Comparison of ENCODE assay signal across 19 cellular contexts in genomic region chr20:62022575-62023139, GRCh38.
"Had no signal": no experiment of that assay in that cellular context is flagged by ENCODE, and none has a peak within 500 bp of the region (broad histone marks: within the 10 kb centered on the region; RNA-seq: fewer than 3 reads in every experiment).

No MANE protein-coding gene starts in this region.

- H3K9me3 Mint-ChIP-seq: activated CD4-positive, alpha-beta T cell treated with anti-CD3 and anti-CD28 coated beads, Interleukin-2, amount 10 ng/mL, durations not matched to agents 7 days and 5 days; activated naive CD4-positive, alpha-beta T cell treated with anti-CD3 and anti-CD28 coated beads for 36 hours; activated T-cell treated with anti-CD3 and anti-CD28 coated beads, Interleukin-2, amount 50 U/mL, for 24 hours; immature natural killer cell; mesothelial cell of epicardium; natural killer cell treated with Interleukin-12 subunit alpha and Interleukin-12 subunit beta and Interleukin-15 and Interleukin-18, amount 100 ng/mL, for 72 hours had no signal

- H3K4me3 Mint-ChIP-seq: activated CD4-positive, alpha-beta T cell treated with anti-CD3 and anti-CD28 coated beads, Interleukin-2, amount 10 ng/mL, durations not matched to agents 7 days and 5 days; activated CD8-positive, alpha-beta T cell treated with anti-CD3 and anti-CD28 coated beads, Interleukin-2, amount 10 ng/mL, durations not matched to agents 7 days and 5 days; activated naive CD4-positive, alpha-beta T cell treated with anti-CD3 and anti-CD28 coated beads for 36 hours; activated T-cell treated with anti-CD3 and anti-CD28 coated beads, Interleukin-2, amount 50 U/mL, for 24 hours; immature natural killer cell; mesothelial cell of epicardium; natural killer cell treated with Interleukin-12 subunit alpha and Interleukin-12 subunit beta and Interleukin-15 and Interleukin-18, amount 100 ng/mL, for 72 hours had no signal

- H3K27ac ChIP-seq: brain microvascular endothelial cell, colonic mucosa, tibial artery had no signal

- H3K27me3 ChIP-seq: brain microvascular endothelial cell, colonic mucosa, tibial artery had no signal

- H3K4me3 ChIP-seq: colonic mucosa, tibial artery had no signal

- H3K27me3 Mint-ChIP-seq: activated CD4-positive, alpha-beta T cell treated with anti-CD3 and anti-CD28 coated beads, Interleukin-2, amount 10 ng/mL, durations not matched to agents 7 days and 5 days; activated T-cell treated with anti-CD3 and anti-CD28 coated beads, Interleukin-2, amount 50 U/mL, for 24 hours; natural killer cell treated with Interleukin-12 subunit alpha and Interleukin-12 subunit beta and Interleukin-15 and Interleukin-18, amount 100 ng/mL, for 72 hours had no signal

- ATAC-seq: activated CD4-positive, CD25-positive, alpha-beta regulatory T cell treated with anti-CD3 and anti-CD28 coated beads, Interleukin-2, amount 50 U/mL, for 24 hours; activated CD8-positive, alpha-beta T cell treated with anti-CD3 and anti-CD28 coated beads, Interleukin-2, amount 10 ng/mL, durations not matched to agents 7 days and 5 days; natural killer cell treated with Interleukin-12 subunit alpha and Interleukin-12 subunit beta and Interleukin-15 and Interleukin-18, amount 100 ng/mL, for 72 hours; stimulated activated naive CD8-positive, alpha-beta T cell treated with anti-CD3 and anti-CD28 coated beads, Interleukin-15, Interleukin-2, amounts not matched to agents 100 U/mL and 50 U/mL, for 24 hours had no signal

- H3K4me1 ChIP-seq: colonic mucosa had no signal

- H3K36me3 Mint-ChIP-seq: immature natural killer cell; mesothelial cell of epicardium; natural killer cell treated with Interleukin-12 subunit alpha and Interleukin-12 subunit beta and Interleukin-15 and Interleukin-18, amount 100 ng/mL, for 72 hours had no signal

- DNase-seq: activated CD4-positive, alpha-beta T cell treated with anti-CD3 and anti-CD28 coated beads, Interleukin-2, amount 10 ng/mL, durations not matched to agents 7 days and 5 days; activated CD8-positive, alpha-beta T cell treated with anti-CD3 and anti-CD28 coated beads, Interleukin-2, amount 10 ng/mL, durations not matched to agents 7 days and 5 days; activated naive CD4-positive, alpha-beta T cell treated with anti-CD3 and anti-CD28 coated beads for 36 hours; activated T-cell treated with anti-CD3 and anti-CD28 coated beads, Interleukin-2, amount 50 U/mL, for 24 hours; brain microvascular endothelial cell; central memory CD4-positive, alpha-beta T cell; colonic mucosa; head of caudate nucleus; immature natural killer cell; nucleus accumbens; stimulated activated CD4-positive, alpha-beta T cell treated with anti-CD3 and anti-CD28 coated beads, Interleukin-12 subunit alpha, Interleukin-12 subunit beta, amount 100 ng/mL, for 4 hours; stimulated activated CD4-positive, alpha-beta T cell treated with anti-CD3 and anti-CD28 coated beads, Interleukin-1b, Interleukin-23, amount 100 ng/mL, for 48 hours; stimulated activated CD8-positive, alpha-beta memory T cell treated with anti-CD3 and anti-CD28 coated beads, Interleukin-4, amount 100 ng/mL, for 48 hours; stimulated activated naive CD8-positive, alpha-beta T cell treated with anti-CD3 and anti-CD28 coated beads, Interleukin-15, Interleukin-2, amounts not matched to agents 100 U/mL and 50 U/mL, for 24 hours; substantia nigra; tibial artery had no signal

- H3K27ac Mint-ChIP-seq: activated CD8-positive, alpha-beta T cell treated with anti-CD3 and anti-CD28 coated beads, Interleukin-2, amount 10 ng/mL, durations not matched to agents 7 days and 5 days; activated naive CD4-positive, alpha-beta T cell treated with anti-CD3 and anti-CD28 coated beads for 36 hours; activated T-cell treated with anti-CD3 and anti-CD28 coated beads, Interleukin-2, amount 50 U/mL, for 24 hours; natural killer cell treated with Interleukin-12 subunit alpha and Interleukin-12 subunit beta and Interleukin-15 and Interleukin-18, amount 100 ng/mL, for 72 hours had no signal

- H3K9me3 ChIP-seq: colonic mucosa, tibial artery had no signal

- H3K36me3 ChIP-seq: brain microvascular endothelial cell, colonic mucosa, tibial artery had no signal
